In the genomic region with DNA sequence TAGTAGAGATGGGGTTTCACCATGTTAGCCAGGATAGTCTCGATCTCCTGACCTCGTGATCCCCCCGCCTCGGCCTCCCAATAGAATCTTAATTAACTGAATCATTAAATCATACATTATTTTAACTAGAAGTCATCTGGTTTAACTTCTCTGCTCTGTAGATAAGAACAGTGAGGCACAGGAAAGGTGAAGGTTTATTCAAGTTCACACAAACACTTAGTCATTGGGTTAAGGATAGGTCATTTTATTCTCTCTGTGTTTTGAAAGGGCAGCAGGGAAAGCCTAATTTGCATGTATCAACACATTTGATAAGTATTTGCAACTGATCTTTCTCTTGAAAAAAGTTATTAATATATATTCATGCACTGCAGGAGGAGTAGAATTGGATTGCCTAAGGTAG, we compare ENCODE assay signal across 31 cellular contexts. TPM values are rescaled to one million over a fixed set of nuclear protein-coding genes. Genes with fewer than 3 reads are reported as not detected.
"Had no signal": no experiment of that assay in that cellular context is flagged by ENCODE, and none has a peak within 500 bp of the region (broad histone marks: within the 10 kb centered on the region; RNA-seq: fewer than 3 reads in every experiment).

No MANE protein-coding gene starts in this region.

- H3K4me3 ChIP-seq: MG63, SJCRH30 had no signal

- ATAC-seq: activated CD8-positive, alpha-beta memory T cell treated with anti-CD3 and anti-CD28 coated beads, Interleukin-2, amount 10 ng/mL, durations not matched to agents 7 days and 5 days; activated naive CD8-positive, alpha-beta T cell treated with anti-CD3 and anti-CD28 coated beads, Interleukin-2, amount 50 U/mL, for 24 hours had no signal

- H3K9me3 Mint-ChIP-seq: activated CD4-positive, alpha-beta memory T cell treated with anti-CD3 and anti-CD28 coated beads, Interleukin-2, amount 10 ng/mL, durations not matched to agents 7 days and 5 days; activated naive CD4-positive, alpha-beta T cell treated with anti-CD3 and anti-CD28 coated beads, Interleukin-2, amount 10 ng/mL, durations not matched to agents 7 days and 5 days; activated naive CD8-positive, alpha-beta T cell treated with anti-CD3 and anti-CD28 coated beads, Interleukin-2, amount 50 U/mL, for 24 hours had no signal

- H3K27ac Mint-ChIP-seq: activated CD4-positive, alpha-beta memory T cell treated with anti-CD3 and anti-CD28 coated beads, Interleukin-2, amount 10 ng/mL, durations not matched to agents 7 days and 5 days; activated CD8-positive, alpha-beta memory T cell treated with anti-CD3 and anti-CD28 coated beads, Interleukin-2, amount 10 ng/mL, durations not matched to agents 7 days and 5 days; activated naive CD4-positive, alpha-beta T cell treated with anti-CD3 and anti-CD28 coated beads, Interleukin-2, amount 10 ng/mL, durations not matched to agents 7 days and 5 days; activated naive CD8-positive, alpha-beta T cell; activated naive CD8-positive, alpha-beta T cell treated with anti-CD3 and anti-CD28 coated beads, Interleukin-2, amount 50 U/mL, for 24 hours had no signal

- H3K4me1 ChIP-seq: SJCRH30 had no signal

- H3K36me3 Mint-ChIP-seq: activated naive CD4-positive, alpha-beta T cell treated with anti-CD3 and anti-CD28 coated beads, Interleukin-2, amount 10 ng/mL, durations not matched to agents 7 days and 5 days; activated naive CD8-positive, alpha-beta T cell had no signal

- H3K9me3 ChIP-seq: MG63, SJCRH30, SK-N-SH had no signal

- H3K27me3 ChIP-seq: SJCRH30 had no signal

- DNase-seq: activated CD4-positive, alpha-beta memory T cell treated with anti-CD3 and anti-CD28 coated beads, Interleukin-2, amount 10 ng/mL, durations not matched to agents 7 days and 5 days; activated CD4-positive, alpha-beta T cell treated with anti-CD3 and anti-CD28 coated beads for 1 hour; activated CD4-positive, alpha-beta T cell treated with anti-CD3 and anti-CD28 coated beads for 48 hours; activated CD4-positive, CD25-positive, alpha-beta regulatory T cell; activated CD8-positive, alpha-beta memory T cell treated with anti-CD3 and anti-CD28 coated beads for 24 hours; activated CD8-positive, alpha-beta memory T cell treated with anti-CD3 and anti-CD28 coated beads, Interleukin-2, amount 10 ng/mL, durations not matched to agents 7 days and 5 days; activated CD8-positive, alpha-beta memory T cell treated with anti-CD3 and anti-CD28 coated beads, Interleukin-2, amount 50 U/mL, for 48 hours; activated effector memory CD4-positive, alpha-beta T cell treated with Interleukin-2 at 50 U/mL for 16 hours; activated naive CD4-positive, alpha-beta T cell treated with anti-CD3 and anti-CD28 coated beads, Interleukin-2, amount 10 ng/mL, durations not matched to agents 7 days and 5 days; activated naive CD8-positive, alpha-beta T cell treated with anti-CD3 and anti-CD28 coated beads, Interleukin-2, amount 50 U/mL, for 24 hours; activated T-cell treated with anti-CD3 and anti-CD28 coated beads, Interleukin-2, amount 50 U/mL, for 48 hours; anterior cingulate cortex; brain microvascular endothelial cell; Kasumi-1; KG1; MG63; NCI-H1048; NCI-H1105 treated with DMSO at 0.1 percent for 48 hours; NCI-H1436; NCI-H1694 treated with DMSO at 0.1 percent for 48 hours; NCI-H2029; NCI-H345; NCI-H524 treated with DMSO at 0.1 percent for 48 hours; SHP77; SJCRH30; SK-N-SH; T-helper 2 cell; T-helper 9 cell; WERI-Rb-1 had no signal

- H3K36me3 ChIP-seq: brain microvascular endothelial cell, MG63, SJCRH30, WERI-Rb-1 had no signal

- H3K27ac ChIP-seq: brain microvascular endothelial cell, SJCRH30, WERI-Rb-1 had no signal

RNA-seq across cellular contexts. Expression of a gene that starts 1.1 kb away (rescaled TPM):
- total RNA-seq: activated CD4-positive, alpha-beta memory T cell treated with anti-CD3 and anti-CD28 coated beads, Interleukin-2, amount 10 ng/mL, durations not matched to agents 7 days and 5 days; activated CD8-positive, alpha-beta memory T cell treated with anti-CD3 and anti-CD28 coated beads, Interleukin-2, amount 10 ng/mL, durations not matched to agents 7 days and 5 days; NCI-H460; SJCRH30 had no signal
- polyA plus RNA-seq: SK-N-SH had no signal
